Comparison of ENCODE assay signal across 1 cellular context in genomic region chr4:104472766-104473165, GRCh38.
TF ChIP-seq lines count a peak whose summit lies in the region.

No MANE protein-coding gene starts in this region.

TF ChIP-seq in GM12878, 131 proteins besides CTCF, POLR2A, EP300 and RAD21 (continued from another document):
- TF ChIP-seq REST (IDR thresholded peaks at IDR 0.05; ENCODE audit: low read depth, low read length) (no peak), NFIC (IDR thresholded peaks at IDR 0.05; ENCODE audit: low read depth, low read length) (no peak), TARDBP (IDR thresholded peaks at IDR 0.05; ENCODE audit: borderline replicate concordance) (no peak), NR2F1 (conservative IDR thresholded peaks at IDR 0.05) (no peak), MTA3 (IDR thresholded peaks at IDR 0.05; ENCODE audit: borderline replicate concordance, low read length) (no peak), KDM1A (IDR thresholded peaks at IDR 0.05; ENCODE audit: borderline replicate concordance) (no peak), FOXM1 (IDR thresholded peaks at IDR 0.05; ENCODE audit: low read depth, low read length) (no peak)
TF ChIP-seq in GM12878: peak in this region for 0.
